Comparison of ENCODE assay signal across 10 cellular contexts in the genomic region with DNA sequence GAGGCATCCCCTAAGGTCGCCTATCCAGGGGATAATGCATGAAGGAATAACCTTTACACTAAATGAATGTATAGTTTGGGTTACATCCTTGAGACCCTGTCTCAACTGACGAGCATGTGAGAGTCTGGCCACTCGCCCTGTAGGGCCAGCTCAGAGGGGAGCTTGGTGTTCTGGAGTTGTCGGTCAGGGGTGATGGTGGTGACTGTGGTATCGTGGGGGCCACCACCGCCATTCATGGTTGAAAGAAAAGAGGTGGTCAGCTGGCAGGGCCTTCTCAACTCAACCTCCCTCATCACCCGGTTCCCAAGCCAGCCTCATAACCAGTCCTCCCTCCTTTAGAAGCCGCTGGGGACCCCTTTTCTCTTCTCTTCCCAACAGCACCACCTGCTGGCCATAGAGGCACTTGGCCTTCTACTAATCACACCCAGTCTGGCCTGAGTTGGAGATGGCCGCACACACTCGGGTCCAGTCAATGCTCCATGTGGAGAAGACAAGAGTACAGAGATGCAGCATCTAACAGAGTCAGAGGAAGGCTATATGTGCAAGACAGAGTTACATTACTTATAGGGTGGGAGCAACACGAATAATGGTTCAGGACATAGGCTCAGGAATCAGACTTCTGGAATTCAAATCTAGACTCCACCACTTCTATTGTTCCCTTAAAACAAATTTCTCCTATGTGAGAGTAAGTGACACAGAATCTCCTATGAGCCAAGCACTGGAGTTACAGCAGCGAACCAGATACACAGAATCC. TPM values are rescaled to one million over a fixed set of nuclear protein-coding genes. Genes with fewer than 3 reads are reported as not detected.
A peak's percentile ranks its signal among the peaks of the same experiment; 100 is the strongest.
DNase-seq lines count a peak whose midpoint lies in the region; ATAC-seq and TF ChIP-seq lines count a peak whose summit lies in the region.
"Not testable (repeated sequence)": the region's sequence is repeated elsewhere in the genome, so short reads cannot be mapped to it uniquely, and the experiment has no call there.
"Had no signal": no experiment of that assay in that cellular context is flagged by ENCODE, and none has a peak within 500 bp of the region (broad histone marks: within the 10 kb centered on the region; RNA-seq: fewer than 3 reads in every experiment).

No MANE protein-coding gene starts in this region.

- H3K4me1 Mint-ChIP-seq in activated CD8-positive, alpha-beta memory T cell treated with anti-CD3 and anti-CD28 coated beads, Interleukin-2, amount 10 ng/mL, durations not matched to agents 7 days and 5 days; endodermal cell: not testable (repeated sequence)

- not testable (repeated sequence) for H3K27me3 ChIP-seq in Peyer's patch; endodermal cell (ENCODE audit: control insufficient read depth, insufficient read depth, low read length, poor library complexity, severe bottlenecking); right lobe of liver

- peaks cover 17% of the 10 kb centered on the region for H3K27me3 Mint-ChIP-seq in activated CD8-positive, alpha-beta memory T cell treated with anti-CD3 and anti-CD28 coated beads, Interleukin-2, amount 10 ng/mL, durations not matched to agents 7 days and 5 days
- not testable (repeated sequence) for H3K27me3 Mint-ChIP-seq in endodermal cell (ENCODE audit: insufficient read depth)

- peak; percentile 39 for TF ChIP-seq CTCF in AG10803 (conservative IDR thresholded peaks at IDR 0.05; ENCODE audit: low read length)
- TF ChIP-seq CTCF in GM13976 (IDR thresholded peaks at IDR 0.05; ENCODE audit: borderline replicate concordance, control extremely low read depth, extremely low read depth, insufficient read depth, missing control alignments), result peak; percentile 36
- peak in 4 of 6 experiments; percentile 9 to 26 (median 19) for TF ChIP-seq CTCF in Peyer's patch (IDR thresholded peaks at IDR 0.05)
- peak; percentile 82 for TF ChIP-seq CTCF in endodermal cell (conservative IDR thresholded peaks at IDR 0.05)
- TF ChIP-seq CTCF in right lobe of liver (IDR thresholded peaks at IDR 0.05), result peak in 3 of 4 donors; percentile 33 to 47 (median 38)

- H3K4me1 ChIP-seq in Peyer's patch, result peaks cover 0 to 24% (median 0%) of the 10 kb centered on the region in 4 donors
- H3K4me1 ChIP-seq in endodermal cell (ENCODE audit: control insufficient read depth, insufficient read depth, low read length); right lobe of liver: not testable (repeated sequence)

- H3K4me3 ChIP-seq in AG10803 (ENCODE audit: low read length); Peyer's patch; endodermal cell (ENCODE audit: low read length); right lobe of liver: not testable (repeated sequence)

- not testable (repeated sequence) for H3K9ac ChIP-seq in endodermal cell (ENCODE audit: extremely low read depth, low read length, poor library complexity, severe bottlenecking)

- not testable (repeated sequence) for DNase-seq in AG10803 (ENCODE audit: low read depth); GM13976 (ENCODE audit: low spot score); right lobe of liver
- DNase-seq in MV-4-11 (lab: John Stamatoyannopoulos, UW), result peak; percentile 2
- peak in 1 of 3 donors; percentile 48 for DNase-seq in Peyer's patch
- DNase-seq in activated CD8-positive, alpha-beta memory T cell treated with anti-CD3 and anti-CD28 coated beads, Interleukin-2, amount 10 ng/mL, durations not matched to agents 7 days and 5 days, result peak; percentile 49
- peak; percentile 77 for DNase-seq in endodermal cell
- peak; percentile 7 to 16 for DNase-seq in stimulated activated CD4-positive, alpha-beta T cell treated with anti-CD3 and anti-CD28 coated beads, Interleukin-2, amount 100 ng/mL, for 48 hours

- intact Hi-C loops in right lobe of liver (cut with DNase I), result not testable (repeated sequence)

- in situ Hi-C loops in GM13976 (cut with MboI; ENCODE audit: low sequenced_read_pairs, unreplicated experiment), result not testable (repeated sequence)

- H3K9me3 ChIP-seq in Peyer's patch; endodermal cell (ENCODE audit: control insufficient read depth, low read length); right lobe of liver: not testable (repeated sequence)

- CTCF ChIA-PET in activated CD8-positive, alpha-beta memory T cell treated with anti-CD3 and anti-CD28 coated beads, Interleukin-2, amount 10 ng/mL, durations not matched to agents 7 days and 5 days (lab: Charles Lee), result interaction anchor here (0.9 to 1.3 kb wide), 2 partner anchors 8 to 341 kb away, joined by 3 read pairs; no protein-coding TSS in a partner anchor

- not testable (repeated sequence) for TF ChIP-seq POLR2A in Peyer's patch (IDR thresholded peaks at IDR 0.05); right lobe of liver (IDR thresholded peaks at IDR 0.05)

- not testable (repeated sequence) for H3K9me3 Mint-ChIP-seq in activated CD8-positive, alpha-beta memory T cell treated with anti-CD3 and anti-CD28 coated beads, Interleukin-2, amount 10 ng/mL, durations not matched to agents 7 days and 5 days (ENCODE audit: low read depth); endodermal cell

- not testable (repeated sequence) for H3K4me3 Mint-ChIP-seq in activated CD8-positive, alpha-beta memory T cell treated with anti-CD3 and anti-CD28 coated beads, Interleukin-2, amount 10 ng/mL, durations not matched to agents 7 days and 5 days; endodermal cell

- not testable (repeated sequence) for ATAC-seq in activated CD8-positive, alpha-beta memory T cell treated with anti-CD3 and anti-CD28 coated beads, Interleukin-2, amount 10 ng/mL, durations not matched to agents 7 days and 5 days
- ATAC-seq in right lobe of liver, result peak; percentile 62 to 84 (median 69)

- not testable (repeated sequence) for H3K36me3 ChIP-seq in Peyer's patch; endodermal cell (ENCODE audit: control insufficient read depth, insufficient read depth, low read length); right lobe of liver

- H3K27ac ChIP-seq in Peyer's patch; endodermal cell (ENCODE audit: low read depth, low read length); right lobe of liver: not testable (repeated sequence)

- WGBS in endodermal cell (ENCODE audit: insufficient coverage in 1 of 2, insufficient read length in 1 of 2), 2 experiments, result 60 to 63% methylated on average over 4 to 11 of the region's 12 CpGs
- WGBS in right lobe of liver (ENCODE audit: insufficient coverage, low coverage, low lambda C conversion rate, missing lambda C conversion rate), result 32% methylated on average over 10 of the region's 12 CpGs

- H3K36me3 Mint-ChIP-seq in activated CD8-positive, alpha-beta memory T cell treated with anti-CD3 and anti-CD28 coated beads, Interleukin-2, amount 10 ng/mL, durations not matched to agents 7 days and 5 days; endodermal cell (ENCODE audit: low read depth): not testable (repeated sequence)

- H3K27ac Mint-ChIP-seq in activated CD8-positive, alpha-beta memory T cell treated with anti-CD3 and anti-CD28 coated beads, Interleukin-2, amount 10 ng/mL, durations not matched to agents 7 days and 5 days; endodermal cell: not testable (repeated sequence)

RNA-seq across cellular contexts. Expression of a gene that starts 11.9 kb away (rescaled TPM):
- total RNA-seq in Peyer's patch (not detected), endodermal cell (not detected), right lobe of liver (not detected)
- not detected for total RNA-seq in activated CD8-positive, alpha-beta memory T cell treated with anti-CD3 and anti-CD28 coated beads, Interleukin-2, amount 10 ng/mL, durations not matched to agents 7 days and 5 days
- polyA plus RNA-seq in endodermal cell (2013, experiment 1 of 2), result 0.50 TPM
- 0.29 TPM for polyA plus RNA-seq in endodermal cell (2013, experiment 2 of 2)
- total RNA-seq: right cardiac atrium had no signal
- polyA plus RNA-seq: right cardiac atrium had no signal

RNA-seq across cellular contexts. Expression of a gene that starts 26.0 kb away (rescaled TPM):
- total RNA-seq in Peyer's patch (not detected), endodermal cell (not detected), right lobe of liver (not detected)
- not detected for total RNA-seq in activated CD8-positive, alpha-beta memory T cell treated with anti-CD3 and anti-CD28 coated beads, Interleukin-2, amount 10 ng/mL, durations not matched to agents 7 days and 5 days
- polyA plus RNA-seq in endodermal cell (2013, experiment 1 of 2), result not detected
- not detected for polyA plus RNA-seq in endodermal cell (2013, experiment 2 of 2)
- total RNA-seq: esophagus muscularis mucosa, right cardiac atrium had no signal
- polyA plus RNA-seq: right cardiac atrium had no signal

RNA-seq across cellular contexts. Expression of a gene that starts 30.2 kb away (rescaled TPM):
- not detected for total RNA-seq in Peyer's patch
- total RNA-seq in activated CD8-positive, alpha-beta memory T cell treated with anti-CD3 and anti-CD28 coated beads, Interleukin-2, amount 10 ng/mL, durations not matched to agents 7 days and 5 days, result not detected
- not detected for total RNA-seq in endodermal cell
- polyA plus RNA-seq in endodermal cell (2013, experiment 1 of 2), result not detected
- polyA plus RNA-seq in endodermal cell (2013, experiment 2 of 2), result not detected
- not detected for total RNA-seq in right lobe of liver
- total RNA-seq: esophagus muscularis mucosa, right cardiac atrium had no signal
- polyA plus RNA-seq: right cardiac atrium had no signal

Comparison
In these comparisons a context has a peak if more than half of its experiments do, and no peak if none do; other contexts are left out.
1. CTCF ChIP-seq: peak in every context shown above with its lines; median percentile 82 in endodermal cell; 39 in AG10803; 38 in right lobe of liver; 36 in GM13976; 19 in Peyer's patch.